Comparison of ENCODE assay signal across 33 cellular contexts in the genomic region with DNA sequence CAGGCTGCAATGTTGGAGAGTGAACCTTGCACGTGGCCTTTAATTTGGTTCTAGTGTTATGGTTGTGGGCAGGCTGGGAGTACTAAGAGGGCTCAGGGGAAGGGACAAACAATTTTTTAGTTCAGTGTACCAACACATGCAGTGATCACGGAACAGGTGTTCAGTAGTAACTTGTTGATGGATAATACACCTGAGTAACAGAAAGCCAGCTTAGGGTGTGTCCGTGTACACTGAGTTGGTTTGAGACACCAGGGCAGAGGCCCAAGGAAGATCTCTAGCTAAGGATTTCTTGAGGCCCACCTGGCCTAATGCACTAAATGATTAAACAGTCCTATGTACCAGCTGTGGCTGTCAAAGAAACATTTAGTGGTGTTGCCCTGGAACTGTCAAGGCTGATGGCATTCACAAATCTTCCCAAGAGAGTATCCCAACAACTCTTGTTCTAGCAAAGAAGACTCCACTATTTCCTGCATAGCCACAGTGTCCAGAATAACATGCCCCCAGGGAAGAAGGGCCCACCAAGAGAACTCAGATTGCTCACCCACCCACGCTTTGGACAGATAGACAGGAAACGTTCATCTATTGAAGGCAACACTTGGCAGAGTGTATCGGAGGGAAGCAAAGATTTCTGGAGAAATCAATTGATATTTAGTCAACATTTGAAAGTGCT.
"Had no signal": no experiment of that assay in that cellular context is flagged by ENCODE, and none has a peak within 500 bp of the region (broad histone marks: within the 10 kb centered on the region; RNA-seq: fewer than 3 reads in every experiment).

No MANE protein-coding gene starts in this region.

- ATAC-seq: activated T-cell treated with anti-CD3 and anti-CD28 coated beads, Interleukin-2, amount 50 U/mL, for 72 hours; body of pancreas; left cardiac atrium; naive thymus-derived CD8-positive, alpha-beta T cell; pancreas; stimulated activated effector memory CD8-positive, alpha-beta T cell treated with anti-CD3 and anti-CD28 coated beads, Interleukin-12 subunit alpha, Interleukin-12 subunit beta, amount 100 ng/mL, for 72 hours had no signal

- H3K36me3 Mint-ChIP-seq: activated naive CD8-positive, alpha-beta T cell; stimulated activated effector memory CD8-positive, alpha-beta T cell treated with anti-CD3 and anti-CD28 coated beads, Interleukin-12 subunit alpha, Interleukin-12 subunit beta, amount 100 ng/mL, for 72 hours had no signal

- H3K27ac ChIP-seq: body of pancreas, cardiac muscle cell, colonic mucosa, pancreas, prostate gland, sigmoid colon, upper lobe of left lung, vagina, VCaP had no signal

- H3K27ac Mint-ChIP-seq: activated naive CD8-positive, alpha-beta T cell; activated T-cell treated with anti-CD3 and anti-CD28 coated beads, Interleukin-2, amount 50 U/mL, for 72 hours; naive thymus-derived CD8-positive, alpha-beta T cell; stimulated activated effector memory CD8-positive, alpha-beta T cell treated with anti-CD3 and anti-CD28 coated beads, Interleukin-12 subunit alpha, Interleukin-12 subunit beta, amount 100 ng/mL, for 72 hours; stimulated activated naive CD8-positive, alpha-beta T cell treated with anti-CD3 and anti-CD28 coated beads, Interleukin-15, Interleukin-2, amounts not matched to agents 100 ng/mL and 50 ng/mL, for 24 hours had no signal

- H3K4me1 Mint-ChIP-seq: naive thymus-derived CD8-positive, alpha-beta T cell; neural crest cell; stimulated activated effector memory CD8-positive, alpha-beta T cell treated with anti-CD3 and anti-CD28 coated beads, Interleukin-12 subunit alpha, Interleukin-12 subunit beta, amount 100 ng/mL, for 72 hours had no signal

- H3K4me1 ChIP-seq: body of pancreas, colonic mucosa, pancreas, prostate gland, sigmoid colon, upper lobe of left lung, vagina had no signal

- H3K9me3 ChIP-seq: body of pancreas, colonic mucosa, pancreas, prostate gland, sigmoid colon, upper lobe of left lung, vagina had no signal

- FAIRE-seq: endometrium, keratinocyte, pancreas, small intestine had no signal

- H3K36me3 ChIP-seq: cardiac muscle cell, colonic mucosa, pancreas, prostate gland, sigmoid colon, upper lobe of left lung, vagina had no signal

- H3K9me3 Mint-ChIP-seq: activated T-cell treated with anti-CD3 and anti-CD28 coated beads, Interleukin-2, amount 50 U/mL, for 72 hours; stimulated activated naive CD8-positive, alpha-beta T cell treated with anti-CD3 and anti-CD28 coated beads, Interleukin-15, Interleukin-2, amounts not matched to agents 100 ng/mL and 50 ng/mL, for 24 hours had no signal

- H3K27me3 ChIP-seq: body of pancreas, cardiac muscle cell, colonic mucosa, sigmoid colon, upper lobe of left lung, vagina had no signal

- H3K4me3 ChIP-seq: body of pancreas, cardiac muscle cell, colonic mucosa, pancreas, prostate gland, sigmoid colon, upper lobe of left lung, vagina had no signal

- DNase-seq: activated CD4-positive, alpha-beta T cell treated with anti-CD3 and anti-CD28 coated beads for 4 hours; activated CD4-positive, alpha-beta T cell treated with anti-CD3 and anti-CD28 coated beads, Interleukin-2, amount 50 U/mL, for 4 hours; activated effector memory CD4-positive, alpha-beta T cell treated with Interleukin-2 at 50 U/mL for 16 hours; activated naive CD4-positive, alpha-beta T cell treated with Interleukin-2 at 50 U/mL for 16 hours; activated T-cell treated with anti-CD3 and anti-CD28 coated beads for 4 hours; activated T-cell treated with anti-CD3 and anti-CD28 coated beads, Interleukin-2, amount 50 U/mL, for 72 hours; anterior cingulate cortex; body of pancreas; cerebellar nuclear complex; colonic mucosa; effector CD8-positive, alpha-beta T cell; head of caudate nucleus; hippocampal formation; left cardiac atrium; midbrain; naive thymus-derived CD8-positive, alpha-beta T cell; nucleus accumbens; pancreas; retina; sigmoid colon; small intestine; stimulated activated CD4-positive, alpha-beta T cell treated with anti-CD3 and anti-CD28 coated beads, Interleukin-4, amount 100 ng/mL, for 24 hours; upper lobe of left lung had no signal

- H3K4me3 Mint-ChIP-seq: activated naive CD8-positive, alpha-beta T cell; activated T-cell treated with anti-CD3 and anti-CD28 coated beads, Interleukin-2, amount 50 U/mL, for 72 hours; naive thymus-derived CD8-positive, alpha-beta T cell; neural crest cell; stimulated activated effector memory CD8-positive, alpha-beta T cell treated with anti-CD3 and anti-CD28 coated beads, Interleukin-12 subunit alpha, Interleukin-12 subunit beta, amount 100 ng/mL, for 72 hours; stimulated activated naive CD8-positive, alpha-beta T cell treated with anti-CD3 and anti-CD28 coated beads, Interleukin-15, Interleukin-2, amounts not matched to agents 100 ng/mL and 50 ng/mL, for 24 hours had no signal

- H3K27me3 Mint-ChIP-seq: activated naive CD8-positive, alpha-beta T cell had no signal
